8 cellular contexts compared by ENCODE assay signal in genomic region chr12:3752741-3753486, GRCh38. TPM values are rescaled to one million over a fixed set of nuclear protein-coding genes. Genes with fewer than 3 reads are reported as not detected.
DNase-seq lines count a peak whose midpoint lies in the region; ATAC-seq, FAIRE-seq and TF ChIP-seq lines count a peak whose summit lies in the region.

CRACR2A (minus strand) TSS chr12:3753109; CDS start chr12:3696999, 56,110 bp downstream.

- TF ChIP-seq CTCF in astrocyte of the spinal cord (IDR thresholded peaks at IDR 0.05; ENCODE audit: low read depth, low read length) (peak; percentile 58), keratinocyte (optimal IDR thresholded peaks at IDR 0.05 in 1 of 3, IDR thresholded peaks at IDR 0.05 in 1 of 3, conservative IDR thresholded peaks at IDR 0.05 in 1 of 3; ENCODE audit: extremely low read depth in 1 of 3, insufficient read depth in 2 of 3, low read length in 3 of 3) (peak; percentile 31 to 35 (median 34))

- no peak for FAIRE-seq in keratinocyte (lab: Jason Lieb, UNC)

- H3K27ac ChIP-seq in HUES48 (ENCODE audit: low read depth, low read length) (no peak within 1 kb of the TSS), keratinocyte (ENCODE audit: control insufficient read depth, insufficient read depth, low read length) (no peak within 1 kb of the TSS)

- ATAC-seq in GM21447 (IDR thresholded peaks at IDR 0.05; ENCODE audit: unreplicated experiment) = peak; percentile 84

- in situ Hi-C loops in astrocyte of the spinal cord (cut with HindIII; ENCODE audit: low sequenced_read_pairs) = no loop called here

- H3K36me3 ChIP-seq in HUES48 (ENCODE audit: control insufficient read depth, insufficient read depth, low read length) (no peaks in the 10 kb centered on the region), keratinocyte (ENCODE audit: control insufficient read depth in 2 of 2, extremely low read depth in 1 of 2, insufficient read depth in 2 of 2, low read length in 2 of 2) (no peaks in the 10 kb centered on the region)

- no peaks in the 10 kb centered on the region for H3K9me3 ChIP-seq in HUES48 (ENCODE audit: control insufficient read depth, insufficient read depth, low read length)
- no peaks in the 10 kb centered on the region for H3K9me3 ChIP-seq in keratinocyte (ENCODE audit: control insufficient read depth, low read depth, low read length)

- DNase-seq in DMS53 treated with DMSO at 0.1 percent for 48 hours (lab: John Stamatoyannopoulos, UW; ENCODE audit: unreplicated experiment) (peak; percentile 100), T-helper 9 cell (peak; percentile 76), astrocyte of the spinal cord (ENCODE audit: low read depth, low spot score) (peak; percentile 60), keratinocyte (ENCODE audit: low read depth, low spot score) (no peak), NCI-H1417 (lab: John Stamatoyannopoulos, UW) (no peak)
- peak; percentile 72 to 82 for DNase-seq in stimulated activated CD4-positive, alpha-beta T cell treated with anti-CD3 and anti-CD28 coated beads, Interleukin-2, amount 100 ng/mL, for 48 hours

- dilution Hi-C loops in keratinocyte (cut with MboI; ENCODE audit: extremely low pct_ligation_motif_present, low sequenced_read_pairs) = no loop called here

- H3K27me3 ChIP-seq in HUES48 (ENCODE audit: control insufficient read depth, insufficient read depth, low read length) = peaks cover 25% of the 10 kb centered on the region
- H3K27me3 ChIP-seq in keratinocyte (ENCODE audit: control insufficient read depth, extremely low read depth, insufficient read depth, low read length) = peaks cover 8% of the 10 kb centered on the region

- H3K4me1 ChIP-seq in HUES48 (ENCODE audit: control insufficient read depth, insufficient read depth, low read length) (0 out of 2 replicates have a peak, but pooled peaks cover 3% of the 10 kb centered on the region), keratinocyte (ENCODE audit: control insufficient read depth, extremely low read depth, insufficient read depth, low read length) (peaks cover 2% of the 10 kb centered on the region)

- no peaks in the 10 kb centered on the region for H3K9me1 ChIP-seq in keratinocyte (ENCODE audit: control insufficient read depth, extremely low read depth, insufficient read depth, low read length)

- H3K9ac ChIP-seq in HUES48 (ENCODE audit: low read depth, low read length) (no peak within 1 kb of the TSS), keratinocyte (ENCODE audit: control insufficient read depth, extremely low read depth, insufficient read depth, low read length) (peak within 1 kb of the TSS; percentile 22)

- H3K79me2 ChIP-seq in keratinocyte (ENCODE audit: control insufficient read depth, insufficient read depth, low read length) = no peaks in the 10 kb centered on the region

- peak within 1 kb of the TSS; percentile 56 for H2AFZ ChIP-seq in keratinocyte (ENCODE audit: control insufficient read depth, low read length)

- H3K4me2 ChIP-seq in keratinocyte (ENCODE audit: control insufficient read depth, extremely low read depth, insufficient read depth, low read depth, low read length) = peak within 1 kb of the TSS; percentile 76

- peak within 1 kb of the TSS; percentile 48 for H3K4me3 ChIP-seq in HUES48 (ENCODE audit: low read depth, low read length)
- peak within 1 kb of the TSS; percentile 38 for H3K4me3 ChIP-seq in astrocyte of the spinal cord (ENCODE audit: low read depth, low read length)
- H3K4me3 ChIP-seq in keratinocyte (ENCODE audit: control insufficient read depth in 2 of 3, extremely low read depth in 1 of 3, insufficient read depth in 2 of 3, low read depth in 1 of 3, low read length in 3 of 3) = peak within 1 kb of the TSS; percentile 27 to 38 (median 35)

- H4K20me1 ChIP-seq in keratinocyte (ENCODE audit: control insufficient read depth, extremely low read depth, insufficient read depth, low read length) = no peaks in the 10 kb centered on the region

RNA-seq across cellular contexts. Expression of gene CRACR2A, which starts in this region (rescaled TPM):
- 0.30 to 0.46 TPM (median 0.31 TPM) in 3 replicates for polyA plus RNA-seq in keratinocyte
- polyA plus RNA-seq in keratinocyte (2011; ENCODE audit: low read depth) = not detected
- 0.35 and 0.41 TPM in 2 replicates for polyA plus RNA-seq in keratinocyte (2011; cell fraction: cytosol; rRNA removed)
- 0.32 and 0.34 TPM in 2 replicates for polyA plus RNA-seq in keratinocyte (2011; cell fraction: nucleus; rRNA removed)
- polyA plus RNA-seq in keratinocyte (2012; ENCODE audit: low replicate concordance) = 0.06 and 0.54 TPM in 2 replicates
- polyA minus RNA-seq in keratinocyte = 0.03 to 0.26 TPM (median 0.20 TPM) in 3 replicates
- polyA minus RNA-seq in keratinocyte (2011; cell fraction: cytosol; rRNA and poly(A)+ RNA removed) = not detected
- 0.21 TPM in 1 of 2 replicates, not detected in the other for polyA minus RNA-seq in keratinocyte (2011; cell fraction: nucleus; rRNA and poly(A)+ RNA removed)

Comparison
In these comparisons a context has a peak if more than half of its experiments do, and no peak if none do; other contexts are left out.
1. DNase-seq: peak in DMS53 treated with DMSO at 0.1 percent for 48 hours (single experiment), T-helper 9 cell (single experiment), astrocyte of the spinal cord (single experiment) and stimulated activated CD4-positive, alpha-beta T cell treated with anti-CD3 and anti-CD28 coated beads, Interleukin-2, amount 100 ng/mL, for 48 hours (2 of 2); none in keratinocyte (single experiment) and NCI-H1417 (0 of 3).
2. Peak in every context shown above with its lines, with median percentiles within 50 percentile points of each other: H3K4me3 ChIP-seq.